ENCODE assay signal across 8 cellular contexts in genomic region chr2:84938194-84938879, GRCh38. TPM values are rescaled to one million over a fixed set of nuclear protein-coding genes. Genes with fewer than 3 reads are reported as not detected.
DNase-seq lines count a peak whose midpoint lies in the region; ATAC-seq, FAIRE-seq and TF ChIP-seq lines count a peak whose summit lies in the region.

No MANE protein-coding gene starts in this region.

- in situ Hi-C loops in KBM-7 (cut with MboI; ENCODE audit: low pct_unique_long_range_greater_than_20kb, low sequenced_read_pairs) = no loop called here

- H3K27ac ChIP-seq in effector memory CD4-positive, alpha-beta T cell (ENCODE audit: insufficient read depth, low read length, poor library complexity, severe bottlenecking) = peak overlapping the region; percentile 85
- no peak overlapping the region for H3K27ac ChIP-seq in sigmoid colon

- peaks cover 12% of the 10 kb centered on the region for H3K4me1 ChIP-seq in effector memory CD4-positive, alpha-beta T cell (ENCODE audit: control insufficient read depth, insufficient read depth, low read length, poor library complexity, severe bottlenecking)
- no peaks in the 10 kb centered on the region for H3K4me1 ChIP-seq in sigmoid colon

- no peak for TF ChIP-seq EP300 in sigmoid colon (IDR thresholded peaks at IDR 0.05)

- H3K4me3 ChIP-seq in GM12875 (ENCODE audit: low read depth, low read length) = peak overlapping the region; percentile 38
- H3K4me3 ChIP-seq in effector memory CD4-positive, alpha-beta T cell (ENCODE audit: insufficient read depth, low read depth, low read length, poor library complexity, severe bottlenecking) = peak overlapping the region; percentile 20
- no peak overlapping the region for H3K4me3 ChIP-seq in sigmoid colon

- peak; percentile 21 for ATAC-seq in HG02642 (IDR thresholded peaks at IDR 0.05; ENCODE audit: poor library complexity, unreplicated experiment)

- no peaks in the 10 kb centered on the region for H3K9me3 ChIP-seq in effector memory CD4-positive, alpha-beta T cell (ENCODE audit: control insufficient read depth, low read length)
- no peaks in the 10 kb centered on the region for H3K9me3 ChIP-seq in sigmoid colon

- peak; percentile 31 for DNase-seq in RCC 7860 (ENCODE audit: low spot score)
- peak in 1 of 3 donors; percentile 6 for DNase-seq in effector memory CD4-positive, alpha-beta T cell
- DNase-seq in AML-193 (lab: John Stamatoyannopoulos, UW) = no peak
- no peak for DNase-seq in NCI-H1694 (lab: John Stamatoyannopoulos, UW)
- no peak for DNase-seq in KBM-7
- no peak for DNase-seq in sigmoid colon

- peaks cover 3% of the 10 kb centered on the region for H3K36me3 ChIP-seq in effector memory CD4-positive, alpha-beta T cell (ENCODE audit: control insufficient read depth, insufficient read depth, low read length)
- no peaks in the 10 kb centered on the region for H3K36me3 ChIP-seq in sigmoid colon

- intact Hi-C loops in sigmoid colon (cut with DNase I) = no loop called here

- no peaks in the 10 kb centered on the region for H3K27me3 ChIP-seq in effector memory CD4-positive, alpha-beta T cell (replicated peaks; ENCODE audit: control insufficient read depth, insufficient read depth, low read length, poor library complexity, severe bottlenecking)
- H3K27me3 ChIP-seq in sigmoid colon = no peaks in the 10 kb centered on the region

- WGBS in sigmoid colon, 2 donors = 53 to 54% methylated on average over 5 of the region's 5 CpGs

- TF ChIP-seq CTCF in GM12875 (IDR thresholded peaks at IDR 0.05; ENCODE audit: borderline replicate concordance, insufficient read depth, low read depth, low read length) = no peak
- TF ChIP-seq CTCF in sigmoid colon (IDR thresholded peaks at IDR 0.05) = no peak

- no peak for FAIRE-seq in RCC 7860 (lab: Jason Lieb, UNC)

- TF ChIP-seq POLR2A in sigmoid colon (IDR thresholded peaks at IDR 0.05) = no peak

RNA-seq across cellular contexts. Expression of gene KCMF1, which starts 32.6 kb away (rescaled TPM):
- total RNA-seq in sigmoid colon = 10 to 100 TPM; 35.7 to 64.5 (median 39.6) TPM
- polyA plus RNA-seq in sigmoid colon = 10 to 100 TPM; 44.6 to 73.1 (median 64.3) TPM

RNA-seq across cellular contexts. Expression of gene TMSB10, which starts 32.9 kb away (rescaled TPM):
- 1,000 to 10,000 TPM; 1,887 to 2,459 (median 2,033) TPM for total RNA-seq in sigmoid colon
- 1,000 to 10,000 TPM; 3,723 to 4,314 (median 4,173) TPM for polyA plus RNA-seq in sigmoid colon

RNA-seq across cellular contexts. Expression of gene TRABD2A, which starts 57.5 kb away (rescaled TPM):
- 1 to 10 TPM in 1 of 4 donors, under 1 TPM in 3; 0.16 to 3.6 (median 0.65) TPM for total RNA-seq in sigmoid colon
- 10 to 100 TPM; 16.8 to 46.4 (median 25.4) TPM for polyA plus RNA-seq in sigmoid colon

Comparison
In these comparisons a context has a peak if more than half of its experiments do, and no peak if none do; other contexts are left out.
1. H3K4me3 ChIP-seq: peak in GM12875 (single experiment) and effector memory CD4-positive, alpha-beta T cell (single experiment); none in sigmoid colon (0 of 4).